ENCODE assay signal across 11 cellular contexts in the genomic region with DNA sequence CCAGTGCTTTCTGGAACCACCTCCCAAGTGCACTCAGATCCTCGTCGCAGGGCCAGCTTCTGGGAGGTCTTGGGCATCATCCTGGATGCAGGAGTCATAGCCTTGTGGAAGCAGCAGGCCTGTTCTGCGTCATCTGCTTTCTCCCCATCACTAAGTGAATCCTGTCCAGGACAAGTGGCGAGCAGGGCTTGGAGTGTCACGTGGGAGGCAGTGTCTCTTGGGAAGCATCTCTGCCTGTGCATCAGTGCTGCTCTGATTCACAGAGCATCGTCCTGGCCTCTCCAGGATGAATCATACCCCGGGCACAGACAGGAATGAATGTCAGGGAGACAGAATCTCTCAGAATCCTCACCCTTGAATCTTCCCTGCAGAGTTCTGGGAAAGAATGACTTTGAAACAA. TPM values are rescaled to one million over a fixed set of nuclear protein-coding genes. Genes with fewer than 3 reads are reported as not detected.
DNase-seq lines count a peak whose midpoint lies in the region; ATAC-seq and TF ChIP-seq lines count a peak whose summit lies in the region.
"Had no signal": no experiment of that assay in that cellular context is flagged by ENCODE, and none has a peak within 500 bp of the region (broad histone marks: within the 10 kb centered on the region; RNA-seq: fewer than 3 reads in every experiment).

No MANE protein-coding gene starts in this region.

- in situ Hi-C loops in G401 (cut with HindIII; ENCODE audit: low sequenced_read_pairs), result no loop called here

- no peaks in the 10 kb centered on the region for H3K36me3 ChIP-seq in adipocyte (ENCODE audit: control insufficient read depth, insufficient read depth, low read length, severe bottlenecking)
- H3K36me3 ChIP-seq: prostate gland had no signal

- no peaks in the 10 kb centered on the region for H3K9me3 ChIP-seq in adipocyte (ENCODE audit: control insufficient read depth, low read length)
- H3K9me3 ChIP-seq: prostate gland had no signal

- intact Hi-C loops in sciatic nerve (cut with DNase I), result no loop called here

- no peak for TF ChIP-seq CTCF in glutamatergic neuron (IDR thresholded peaks at IDR 0.05; ENCODE audit: partially characterized antibody, unreplicated experiment)

- H3K4me3 ChIP-seq in adipocyte (ENCODE audit: low read length), result no peak overlapping the region
- H3K4me3 ChIP-seq: prostate gland had no signal

- H3K4me1 Mint-ChIP-seq in glutamatergic neuron (ENCODE audit: low read depth, unreplicated experiment), result peaks cover 15% of the 10 kb centered on the region

- H3K4me1 ChIP-seq in adipocyte (ENCODE audit: control insufficient read depth, insufficient read depth, low read length), result peaks cover 19% of the 10 kb centered on the region
- H3K4me1 ChIP-seq: prostate gland had no signal

- peaks cover 2% of the 10 kb centered on the region for H3K27me3 Mint-ChIP-seq in glutamatergic neuron (ENCODE audit: unreplicated experiment)

- H3K27me3 ChIP-seq in adipocyte (replicated peaks; ENCODE audit: control insufficient read depth, insufficient read depth, low read length), result no peaks in the 10 kb centered on the region

- peaks cover 5% of the 10 kb centered on the region for H3K9me3 Mint-ChIP-seq in glutamatergic neuron (ENCODE audit: unreplicated experiment)

- DNase-seq in G401 (ENCODE audit: low spot score), result peak; percentile 91
- peak; percentile 32 for DNase-seq in adipocyte (ENCODE audit: low read depth)
- DNase-seq in glutamatergic neuron, result peak; percentile 71
- DNase-seq in sciatic nerve (ENCODE audit: low spot score), result no peak
- no peak for DNase-seq in NOMO-1 treated with DMSO at 0.1 percent for 48 hours (lab: John Stamatoyannopoulos, UW; ENCODE audit: unreplicated experiment)
- DNase-seq in GM19238 (ENCODE audit: insufficient read length, low spot score), result no peak
- DNase-seq in stimulated activated CD4-positive, alpha-beta T cell treated with anti-CD3 and anti-CD28 coated beads, Interleukin-2, amount 100 ng/mL, for 24 hours, result no peak
- DNase-seq in DMS79 (lab: John Stamatoyannopoulos, UW), result no peak
- DNase-seq: activated gamma-delta T cell treated with Interleukin-2 at 50 U/mL for 16 hours, NCI-H526 treated with DMSO at 0.1 percent for 48 hours had no signal

- no peak overlapping the region for H3K4me3 Mint-ChIP-seq in glutamatergic neuron (ENCODE audit: unreplicated experiment)

- peak overlapping the region; percentile 52 for H3K9ac ChIP-seq in adipocyte (ENCODE audit: low read length)

- no peaks in the 10 kb centered on the region for H3K36me3 Mint-ChIP-seq in glutamatergic neuron (ENCODE audit: unreplicated experiment)

- peak; percentile 67 for ATAC-seq in sciatic nerve

- H3K27ac Mint-ChIP-seq in glutamatergic neuron (ENCODE audit: unreplicated experiment), result peak overlapping the region; percentile 88

RNA-seq across cellular contexts. Expression of a gene that starts 32.8 kb away (rescaled TPM):
- not detected in 2 replicates for total RNA-seq in G401 (2014; rRNA removed; shearing (Covaris generic))
- total RNA-seq in glutamatergic neuron (ENCODE audit: unreplicated experiment), result 10.4 TPM
- total RNA-seq in sciatic nerve, result 17.9 TPM

Comparison
In these comparisons a context has a peak if more than half of its experiments do, and no peak if none do; other contexts are left out.
1. DNase-seq: peak in G401 (single experiment), adipocyte (single experiment) and glutamatergic neuron (single experiment); none in sciatic nerve (single experiment), NOMO-1 treated with DMSO at 0.1 percent for 48 hours (single experiment), GM19238 (single experiment), stimulated activated CD4-positive, alpha-beta T cell treated with anti-CD3 and anti-CD28 coated beads, Interleukin-2, amount 100 ng/mL, for 24 hours (0 of 2) and DMS79 (single experiment).
2. RNA of a gene that starts 32.8 kb away (total RNA-seq): 17.9 TPM in sciatic nerve (single experiment) and 10.4 TPM in glutamatergic neuron (single experiment); not detected in G401; every median in the first group is over 10 times any median in the second.